Comparison of ENCODE assay signal across 1 cellular context in genomic region chr3:126476166-126476975, GRCh38.
TF ChIP-seq lines count a peak whose summit lies in the region.

No MANE protein-coding gene starts in this region.

TF ChIP-seq in HepG2, 621 proteins besides CTCF, POLR2A, EP300 and RAD21 (continued from another document and continues in another):
- no peak for TF ChIP-seq NR2F2 (IDR thresholded peaks at IDR 0.05; ENCODE audit: borderline replicate concordance, low read depth)
- no peak for TF ChIP-seq JDP2 (CRISPR knock-in tag; IDR thresholded peaks at IDR 0.05; ENCODE audit: borderline replicate concordance)
- no peak for TF ChIP-seq AHR (CRISPR knock-in tag; IDR thresholded peaks at IDR 0.05)
- TF ChIP-seq ZNF468 (CRISPR knock-in tag; IDR thresholded peaks at IDR 0.05), result no peak
- TF ChIP-seq MYNN (CRISPR knock-in tag; IDR thresholded peaks at IDR 0.05; ENCODE audit: low read depth), result no peak
- TF ChIP-seq ZNF512 (CRISPR knock-in tag; IDR thresholded peaks at IDR 0.05), result no peak
- TF ChIP-seq NCOA2 (CRISPR knock-in tag; IDR thresholded peaks at IDR 0.05), result no peak
- no peak for TF ChIP-seq HNF1A (IDR thresholded peaks at IDR 0.05; ENCODE audit: low read depth)
- TF ChIP-seq HNF1A (CRISPR knock-in tag; IDR thresholded peaks at IDR 0.05; ENCODE audit: borderline replicate concordance), result no peak
- TF ChIP-seq NFKBIZ (CRISPR knock-in tag; IDR thresholded peaks at IDR 0.05), result no peak
- no peak for TF ChIP-seq CENPBD1 (CRISPR knock-in tag; IDR thresholded peaks at IDR 0.05; ENCODE audit: borderline replicate concordance, low read depth)
- TF ChIP-seq ZNF280D (CRISPR knock-in tag; IDR thresholded peaks at IDR 0.05), result no peak
- TF ChIP-seq ZFP36L2 (CRISPR knock-in tag; IDR thresholded peaks at IDR 0.05), result no peak
- TF ChIP-seq ZNF660 (CRISPR knock-in tag; IDR thresholded peaks at IDR 0.05; ENCODE audit: borderline replicate concordance, low read depth), result no peak
- TF ChIP-seq SMYD3 (CRISPR knock-in tag; IDR thresholded peaks at IDR 0.05), result no peak
- 0 out of 2 replicates have a peak, but pooled peaks have one; percentile 66 for TF ChIP-seq NRL (CRISPR knock-in tag; IDR thresholded peaks at IDR 0.05; ENCODE audit: borderline replicate concordance)
- no peak for TF ChIP-seq ATF7 (IDR thresholded peaks at IDR 0.05)
- TF ChIP-seq ATF7 (CRISPR knock-in tag; IDR thresholded peaks at IDR 0.05), result no peak
- 0 out of 2 replicates have a peak, but pooled peaks have one; percentile 68 for TF ChIP-seq ZNF572 (CRISPR knock-in tag; IDR thresholded peaks at IDR 0.05)
- no peak for TF ChIP-seq KLF6 (CRISPR knock-in tag; IDR thresholded peaks at IDR 0.05)
- no peak; the same call in 1 of the 2 replicates for TF ChIP-seq MEIS2 (CRISPR knock-in tag; IDR thresholded peaks at IDR 0.05)
- TF ChIP-seq ARHGAP35 (CRISPR knock-in tag; IDR thresholded peaks at IDR 0.05; ENCODE audit: borderline replicate concordance), result 0 out of 2 replicates have a peak, but pooled peaks have one; percentile 35
- TF ChIP-seq ZNF776 (CRISPR knock-in tag; IDR thresholded peaks at IDR 0.05), result no peak
- peak; percentile 66; the same call in 1 of the 2 replicates for TF ChIP-seq ZNF253 (CRISPR knock-in tag; IDR thresholded peaks at IDR 0.05; ENCODE audit: borderline replicate concordance)
- no peak for TF ChIP-seq ZNF703 (CRISPR knock-in tag; IDR thresholded peaks at IDR 0.05; ENCODE audit: borderline replicate concordance)
- no peak for TF ChIP-seq ZNF354B (CRISPR knock-in tag; IDR thresholded peaks at IDR 0.05)
- TF ChIP-seq POLR2AphosphoS5 (IDR thresholded peaks at IDR 0.05; ENCODE audit: low read depth, low read length), result peak; percentile 62
- TF ChIP-seq RBM22 (optimal IDR thresholded peaks at IDR 0.05; ENCODE audit: low read length), result no peak
- no peak for TF ChIP-seq ZNF235 (CRISPR knock-in tag; IDR thresholded peaks at IDR 0.05; ENCODE audit: borderline replicate concordance)
- TF ChIP-seq ZSCAN9 (CRISPR knock-in tag; IDR thresholded peaks at IDR 0.05; ENCODE audit: borderline replicate concordance), result no peak
- no peak for TF ChIP-seq SIN3B (IDR thresholded peaks at IDR 0.05; ENCODE audit: low read length)
- TF ChIP-seq TOE1 (CRISPR knock-in tag; IDR thresholded peaks at IDR 0.05), result no peak
- TF ChIP-seq ZSCAN31 (CRISPR knock-in tag; IDR thresholded peaks at IDR 0.05; ENCODE audit: low read depth), result 0 out of 2 replicates have a peak, but pooled peaks have one; percentile 49
- no peak for TF ChIP-seq ZNF510 (CRISPR knock-in tag; IDR thresholded peaks at IDR 0.05; ENCODE audit: low read depth)
- TF ChIP-seq ZNF3 (CRISPR knock-in tag; IDR thresholded peaks at IDR 0.05), result 0 out of 2 replicates have a peak, but pooled peaks have one; percentile 22
- no peak for TF ChIP-seq PCBP1 (IDR thresholded peaks at IDR 0.05; ENCODE audit: borderline replicate concordance, low read depth, low read length)
- TF ChIP-seq IRX3 (CRISPR knock-in tag; IDR thresholded peaks at IDR 0.05; ENCODE audit: borderline replicate concordance, low read depth), result 0 out of 2 replicates have a peak, but pooled peaks have one; percentile 36
- 0 out of 2 replicates have a peak, but pooled peaks have one; percentile 15 for TF ChIP-seq TARDBP (CRISPR knock-in tag; IDR thresholded peaks at IDR 0.05)
- TF ChIP-seq NFE2L2 (IDR thresholded peaks at IDR 0.05; ENCODE audit: low read length), result no peak
- no peak for TF ChIP-seq ZNF761 (CRISPR knock-in tag; conservative IDR thresholded peaks at IDR 0.05)
- TF ChIP-seq FOXC1 (CRISPR knock-in tag; IDR thresholded peaks at IDR 0.05; ENCODE audit: borderline replicate concordance), result peak; percentile 45; the same call in 1 of the 2 replicates
- TF ChIP-seq REXO4 (CRISPR knock-in tag; IDR thresholded peaks at IDR 0.05; ENCODE audit: borderline replicate concordance), result no peak
- TF ChIP-seq GLI4 (CRISPR knock-in tag; IDR thresholded peaks at IDR 0.05; ENCODE audit: borderline replicate concordance), result 0 out of 2 replicates have a peak, but pooled peaks have one; percentile 40
- no peak for TF ChIP-seq SNAPC4 (CRISPR knock-in tag; IDR thresholded peaks at IDR 0.05)
- TF ChIP-seq ZNF326 (CRISPR knock-in tag; IDR thresholded peaks at IDR 0.05; ENCODE audit: borderline replicate concordance), result no peak
- no peak for TF ChIP-seq CHCHD3 (CRISPR knock-in tag; IDR thresholded peaks at IDR 0.05)
- TF ChIP-seq ZNF749 (CRISPR knock-in tag; IDR thresholded peaks at IDR 0.05; ENCODE audit: borderline replicate concordance), result 0 out of 2 replicates have a peak, but pooled peaks have one; percentile 39
- TF ChIP-seq WIZ (CRISPR knock-in tag; IDR thresholded peaks at IDR 0.05), result no peak
- TF ChIP-seq ZNF432 (CRISPR knock-in tag; IDR thresholded peaks at IDR 0.05; ENCODE audit: borderline replicate concordance), result no peak
- TF ChIP-seq FOXP1 (IDR thresholded peaks at IDR 0.05), result no peak
- TF ChIP-seq FOXP1 (CRISPR knock-in tag; IDR thresholded peaks at IDR 0.05), result no peak
- no peak for TF ChIP-seq FOXO1 (CRISPR knock-in tag; IDR thresholded peaks at IDR 0.05)
- TF ChIP-seq GATAD2A (CRISPR knock-in tag; IDR thresholded peaks at IDR 0.05), result no peak
- no peak for TF ChIP-seq STAT6 (CRISPR knock-in tag; IDR thresholded peaks at IDR 0.05; ENCODE audit: borderline replicate concordance)
- no peak for TF ChIP-seq MTERF4 (CRISPR knock-in tag; IDR thresholded peaks at IDR 0.05)
